1 cellular context compared by ENCODE assay signal in genomic region chrX:2592279-2592678, GRCh38.
TF ChIP-seq lines count a peak whose summit lies in the region.

No MANE protein-coding gene starts in this region.

TF ChIP-seq in H1, 55 proteins besides CTCF, POLR2A, EP300 and RAD21:
- TF ChIP-seq POU5F1 (IDR thresholded peaks at IDR 0.05; ENCODE audit: low read depth, low read length), result no peak
- TF ChIP-seq CBX8 (IDR thresholded peaks at IDR 0.05; ENCODE audit: borderline replicate concordance, low read depth, low read length), result no peak
- TF ChIP-seq, protein P1, sequence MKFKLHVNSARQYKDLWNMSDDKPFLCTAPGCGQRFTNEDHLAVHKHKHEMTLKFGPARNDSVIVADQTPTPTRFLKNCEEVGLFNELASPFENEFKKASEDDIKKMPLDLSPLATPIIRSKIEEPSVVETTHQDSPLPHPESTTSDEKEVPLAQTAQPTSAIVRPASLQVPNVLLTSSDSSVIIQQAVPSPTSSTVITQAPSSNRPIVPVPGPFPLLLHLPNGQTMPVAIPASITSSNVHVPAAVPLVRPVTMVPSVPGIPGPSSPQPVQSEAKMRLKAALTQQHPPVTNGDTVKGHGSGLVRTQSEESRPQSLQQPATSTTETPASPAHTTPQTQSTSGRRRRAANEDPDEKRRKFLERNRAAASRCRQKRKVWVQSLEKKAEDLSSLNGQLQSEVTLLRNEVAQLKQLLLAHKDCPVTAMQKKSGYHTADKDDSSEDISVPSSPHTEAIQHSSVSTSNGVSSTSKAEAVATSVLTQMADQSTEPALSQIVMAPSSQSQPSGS (IDR thresholded peaks at IDR 0.05; ENCODE audit: low read length), result no peak
- no peak for TF ChIP-seq RNF2 (IDR thresholded peaks at IDR 0.05; ENCODE audit: borderline replicate concordance, low read depth, low read length, missing control alignments, poor library complexity, severe bottlenecking)
- TF ChIP-seq SRF (IDR thresholded peaks at IDR 0.05; ENCODE audit: low read depth, low read length), result no peak
- TF ChIP-seq CHD7 (IDR thresholded peaks at IDR 0.05; ENCODE audit: insufficient replicate concordance, low read length), result no peak
- no peak for TF ChIP-seq TCF12 (IDR thresholded peaks at IDR 0.05; ENCODE audit: low read depth, low read length)
- TF ChIP-seq EGR1 (IDR thresholded peaks at IDR 0.05; ENCODE audit: borderline replicate concordance, low read depth, low read length), result no peak
- TF ChIP-seq KDM5A (IDR thresholded peaks at IDR 0.05; ENCODE audit: low read length), result no peak
- TF ChIP-seq CEBPB (IDR thresholded peaks at IDR 0.05; ENCODE audit: low read depth, low read length), result no peak
- no peak for TF ChIP-seq RXRA (IDR thresholded peaks at IDR 0.05; ENCODE audit: insufficient read depth, low read depth, low read length)
- TF ChIP-seq POLR2AphosphoS5 (IDR thresholded peaks at IDR 0.05; ENCODE audit: low read depth, low read length), result no peak
- TF ChIP-seq CHD2 (IDR thresholded peaks at IDR 0.05; ENCODE audit: low read length), result no peak
- no peak for TF ChIP-seq ASH2L (IDR thresholded peaks at IDR 0.05; ENCODE audit: low read length)
- no peak for TF ChIP-seq TBP (IDR thresholded peaks at IDR 0.05; ENCODE audit: low read depth, low read length)
- no peak for TF ChIP-seq FOSL1 (IDR thresholded peaks at IDR 0.05; ENCODE audit: insufficient read depth, low read depth, low read length)
- no peak for TF ChIP-seq BRCA1 (IDR thresholded peaks at IDR 0.05; ENCODE audit: low read depth, low read length)
- TF ChIP-seq RFX5 (IDR thresholded peaks at IDR 0.05; ENCODE audit: borderline replicate concordance, low read depth, low read length), result no peak
- TF ChIP-seq, protein P2, sequence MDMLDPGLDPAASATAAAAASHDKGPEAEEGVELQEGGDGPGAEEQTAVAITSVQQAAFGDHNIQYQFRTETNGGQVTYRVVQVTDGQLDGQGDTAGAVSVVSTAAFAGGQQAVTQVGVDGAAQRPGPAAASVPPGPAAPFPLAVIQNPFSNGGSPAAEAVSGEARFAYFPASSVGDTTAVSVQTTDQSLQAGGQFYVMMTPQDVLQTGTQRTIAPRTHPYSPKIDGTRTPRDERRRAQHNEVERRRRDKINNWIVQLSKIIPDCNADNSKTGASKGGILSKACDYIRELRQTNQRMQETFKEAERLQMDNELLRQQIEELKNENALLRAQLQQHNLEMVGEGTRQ (IDR thresholded peaks at IDR 0.05; ENCODE audit: low read length), result no peak
TF ChIP-seq in H1: peak in this region for 0.
